Comparison of ENCODE assay signal across 29 cellular contexts in genomic region chr5:32845171-32845570, GRCh38.
"Had no signal": no experiment of that assay in that cellular context is flagged by ENCODE, and none has a peak within 500 bp of the region (broad histone marks: within the 10 kb centered on the region; RNA-seq: fewer than 3 reads in every experiment).

No MANE protein-coding gene starts in this region.

- H3K36me3 ChIP-seq: SJCRH30 had no signal

- H3K27ac ChIP-seq: PC-9, RWPE1, SJCRH30, SK-N-MC had no signal

- H3K9me3 ChIP-seq: SJCRH30 had no signal

- H3K4me3 ChIP-seq: PC-9, SJCRH30, SK-N-MC had no signal

- H2AFZ ChIP-seq: PC-9 had no signal

- ATAC-seq: Panc1, Right ventricle myocardium inferior, SK-N-SH treated with all-trans-retinoic acid at 6 μM for 48 hours had no signal

- DNase-seq: Kasumi-1, KG1, MM.1S, MV-4-11, NCI-H1092, NCI-H1105, NCI-H1417 treated with DMSO at 0.1 percent for 48 hours, NCI-H1436 treated with DMSO at 0.1 percent for 48 hours, NCI-H1694 treated with DMSO at 0.1 percent for 48 hours, NCI-H187 treated with DMSO at 0.1 percent for 48 hours, NCI-H2029, NCI-H2081, NCI-H2171 treated with DMSO at 0.1 percent for 48 hours, NCI-H2227 treated with DMSO at 0.1 percent for 48 hours, NCI-H345, NCI-H446, NCI-H510A treated with DMSO at 0.1 percent for 48 hours, NCI-H524 treated with DMSO at 0.1 percent for 48 hours, NCI-H526 treated with DMSO at 0.1 percent for 48 hours, NCI-H774, PC-9, SHP77, SIG-M5, SJCRH30 had no signal

- H3K27me3 ChIP-seq: SJCRH30 had no signal

- H3K4me2 ChIP-seq: PC-9 had no signal
